In the genomic region with DNA sequence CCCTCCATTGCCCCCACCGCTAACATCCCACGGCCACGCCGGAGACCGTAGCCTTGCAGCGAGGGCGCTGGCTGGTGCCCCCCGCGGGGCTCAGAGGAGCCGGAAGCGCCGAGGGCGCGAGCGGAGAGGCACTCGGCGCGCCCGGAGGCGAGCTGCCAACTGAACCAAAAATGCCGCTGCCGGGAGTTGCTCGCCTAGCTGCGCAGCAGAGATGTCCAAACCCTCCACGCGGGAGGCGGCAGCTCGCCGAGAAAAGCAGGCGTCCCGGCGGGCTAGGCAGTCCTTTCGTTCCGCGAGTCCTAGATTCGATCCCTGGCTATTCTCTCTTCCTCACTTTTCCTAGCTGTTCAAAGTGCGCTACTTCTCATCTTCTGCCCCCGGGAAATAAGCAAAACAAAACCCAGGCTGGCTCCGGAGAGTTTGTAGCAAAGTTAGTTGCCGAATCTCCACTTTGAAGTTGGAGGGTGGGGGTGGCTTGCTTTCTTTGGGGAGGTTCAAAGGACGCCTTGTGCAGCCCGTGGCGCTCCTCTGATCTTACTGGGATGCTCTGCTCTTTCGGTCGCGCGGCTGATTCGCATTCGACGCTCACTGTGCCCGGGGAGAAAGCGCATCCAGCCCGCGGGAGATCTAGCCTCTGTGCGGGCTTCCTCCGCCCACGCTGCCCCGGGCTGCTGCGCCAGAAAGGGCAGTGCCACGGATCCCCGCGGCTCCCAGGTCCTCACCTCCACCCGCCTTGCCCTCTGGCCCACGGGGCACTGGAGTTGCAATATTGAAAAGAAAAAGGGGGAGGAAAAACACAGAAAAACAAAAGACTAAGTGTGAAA, we compare ENCODE assay signal across 8 cellular contexts. TPM values are rescaled to one million over a fixed set of nuclear protein-coding genes. Genes with fewer than 3 reads are reported as not detected.
DNase-seq lines count a peak whose midpoint lies in the region; ATAC-seq and TF ChIP-seq lines count a peak whose summit lies in the region.

No MANE protein-coding gene starts in this region.

- H3K4me2 ChIP-seq in KMS-11 (peak overlapping the region; percentile 43; the same call in 1 of the 2 replicates), skeletal muscle satellite cell (ENCODE audit: low read length) (peak overlapping the region; percentile 98)

- H3K4me1 ChIP-seq in KMS-11 (ENCODE audit: low read depth, poor library complexity, severe bottlenecking) (no peaks in the 10 kb centered on the region), skeletal muscle satellite cell (ENCODE audit: control insufficient read depth, insufficient read depth, low read length) (peaks cover 25% of the 10 kb centered on the region)

- H3K9me3 Mint-ChIP-seq in activated naive CD8-positive, alpha-beta T cell treated with anti-CD3 and anti-CD28 coated beads, Interleukin-2, amount 10 ng/mL, durations not matched to agents 7 days and 5 days = peaks cover 6% of the 10 kb centered on the region

- no peaks in the 10 kb centered on the region for H4K20me1 ChIP-seq in KMS-11 (ENCODE audit: insufficient read depth)

- peaks cover 13% of the 10 kb centered on the region for H3K4me1 Mint-ChIP-seq in activated naive CD8-positive, alpha-beta T cell treated with anti-CD3 and anti-CD28 coated beads, Interleukin-2, amount 10 ng/mL, durations not matched to agents 7 days and 5 days

- peak overlapping the region; percentile 87 for H2AFZ ChIP-seq in KMS-11 (ENCODE audit: low read depth)

- H3K9ac ChIP-seq in KMS-11 (peak overlapping the region; percentile 52), skeletal muscle satellite cell (ENCODE audit: low read depth, low read length) (peak overlapping the region; percentile 74)

- H3K9me3 ChIP-seq in skeletal muscle satellite cell (replicated peaks; ENCODE audit: low read length) = no peaks in the 10 kb centered on the region

- peaks cover 2% of the 10 kb centered on the region for H3K36me3 Mint-ChIP-seq in activated naive CD8-positive, alpha-beta T cell treated with anti-CD3 and anti-CD28 coated beads, Interleukin-2, amount 10 ng/mL, durations not matched to agents 7 days and 5 days

- peak overlapping the region; percentile 71 for H3K27ac Mint-ChIP-seq in activated naive CD8-positive, alpha-beta T cell treated with anti-CD3 and anti-CD28 coated beads, Interleukin-2, amount 10 ng/mL, durations not matched to agents 7 days and 5 days

- POLR2A ChIA-PET in activated naive CD8-positive, alpha-beta T cell treated with anti-CD3 and anti-CD28 coated beads, Interleukin-2, amount 10 ng/mL, durations not matched to agents 7 days and 5 days (lab: Charles Lee) = no interaction called here

- H3K27me3 Mint-ChIP-seq in activated naive CD8-positive, alpha-beta T cell treated with anti-CD3 and anti-CD28 coated beads, Interleukin-2, amount 10 ng/mL, durations not matched to agents 7 days and 5 days = peaks cover 91% of the 10 kb centered on the region

- H3K27ac ChIP-seq in KMS-11 = peak overlapping the region; percentile 36; the same call in 1 of the 2 replicates

- H3K27me3 ChIP-seq in KMS-11 (ENCODE audit: insufficient read depth, low read depth) = no peaks in the 10 kb centered on the region
- peaks cover 38% of the 10 kb centered on the region for H3K27me3 ChIP-seq in skeletal muscle satellite cell (ENCODE audit: control insufficient read depth, insufficient read depth, low read length)

- no peaks in the 10 kb centered on the region for H3K79me2 ChIP-seq in KMS-11 (ENCODE audit: insufficient read depth, low read depth)

- peak; percentile 23 for ATAC-seq in activated naive CD8-positive, alpha-beta T cell treated with anti-CD3 and anti-CD28 coated beads, Interleukin-2, amount 10 ng/mL, durations not matched to agents 7 days and 5 days (ENCODE audit: low read depth)

- H3K36me3 ChIP-seq in KMS-11 (ENCODE audit: insufficient read depth) (no peaks in the 10 kb centered on the region), skeletal muscle satellite cell (ENCODE audit: insufficient read depth, low read length) (no peaks in the 10 kb centered on the region)

- peak overlapping the region; percentile 33 for H3K4me3 ChIP-seq in KMS-11 (IDR thresholded peaks at IDR 0.05; ENCODE audit: insufficient read depth, low read depth, low read length)
- H3K4me3 ChIP-seq in iPS-11a (ENCODE audit: low read depth, low read length) = peak overlapping the region; percentile 30
- H3K4me3 ChIP-seq in skeletal muscle satellite cell (ENCODE audit: low read length) = peak overlapping the region; percentile 82

- H3K4me3 Mint-ChIP-seq in activated naive CD8-positive, alpha-beta T cell treated with anti-CD3 and anti-CD28 coated beads, Interleukin-2, amount 10 ng/mL, durations not matched to agents 7 days and 5 days = peak overlapping the region; percentile 77

- no peak for TF ChIP-seq CTCF in KMS-11 (conservative IDR thresholded peaks at IDR 0.05; ENCODE audit: low read depth, low read length)

- peak; percentile 8 for DNase-seq in COLO829 (ENCODE audit: low spot score)
- DNase-seq in activated naive CD8-positive, alpha-beta T cell treated with anti-CD3 and anti-CD28 coated beads, Interleukin-2, amount 10 ng/mL, durations not matched to agents 7 days and 5 days = peak; percentile 51
- DNase-seq in islet precursor cell = no peak
- DNase-seq in RKO (ENCODE audit: low spot score) = no peak
- DNase-seq in DMS153 treated with DMSO at 0.1 percent for 48 hours (lab: John Stamatoyannopoulos, UW; ENCODE audit: unreplicated experiment) = no peak

RNA-seq across cellular contexts. Expression of a gene that starts 0.7 kb away (rescaled TPM):
- not detected for total RNA-seq in activated naive CD8-positive, alpha-beta T cell treated with anti-CD3 and anti-CD28 coated beads, Interleukin-2, amount 10 ng/mL, durations not matched to agents 7 days and 5 days
- 0.22 TPM in 1 of 2 replicates, not detected in the other for total RNA-seq in skeletal muscle satellite cell (2012; rRNA removed)

Comparison
In these comparisons a context has a peak if more than half of its experiments do, and no peak if none do; other contexts are left out.
1. DNase-seq: peak in COLO829 (single experiment) and activated naive CD8-positive, alpha-beta T cell treated with anti-CD3 and anti-CD28 coated beads, Interleukin-2, amount 10 ng/mL, durations not matched to agents 7 days and 5 days (single experiment); none in islet precursor cell (single experiment), RKO (single experiment) and DMS153 treated with DMSO at 0.1 percent for 48 hours (single experiment).
2. H3K4me3 ChIP-seq: peak in every context shown above with its lines; median percentile 82 in skeletal muscle satellite cell; 33 in KMS-11; 30 in iPS-11a.